ENCODE assay signal across 27 cellular contexts in the genomic region with DNA sequence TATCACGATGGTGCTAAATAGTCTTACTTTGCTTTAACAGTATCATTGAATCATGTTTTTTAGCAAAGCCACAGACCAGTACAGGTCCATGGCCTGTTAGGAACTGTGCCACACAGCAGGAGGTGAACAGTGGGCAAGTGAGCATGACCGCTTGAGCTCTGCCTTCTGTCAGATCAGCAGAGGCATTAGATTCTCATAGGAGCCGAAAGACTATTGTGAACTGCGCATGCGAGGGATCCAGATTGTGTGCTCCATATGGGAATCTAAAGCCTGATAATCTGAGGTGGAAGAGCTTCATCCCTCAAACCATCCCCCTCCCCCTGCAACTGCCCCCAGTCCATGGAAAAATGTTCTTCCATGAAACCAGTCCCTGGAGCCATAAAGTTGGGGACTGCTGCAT.
A peak's percentile ranks its signal among the peaks of the same experiment; 100 is the strongest.
DNase-seq lines count a peak whose midpoint lies in the region; ATAC-seq, FAIRE-seq and TF ChIP-seq lines count a peak whose summit lies in the region.
"Had no signal": no experiment of that assay in that cellular context is flagged by ENCODE, and none has a peak within 500 bp of the region (broad histone marks: within the 10 kb centered on the region; RNA-seq: fewer than 3 reads in every experiment).

No MANE protein-coding gene starts in this region.

- H3K9ac ChIP-seq in H1 (replicated peaks in 1 of 4; ENCODE audit: extremely low read depth in 1 of 4, low read depth in 3 of 4, low read length in 3 of 4) (no peak overlapping the region), neuronal stem cell (ENCODE audit: low read depth, low read length, poor library complexity) (no peak overlapping the region)
- H3K9ac ChIP-seq: BLaER1 treated with 17β-estradiol and CSF1 and Interleukin-3, amounts not matched to agents 10 nM and 100 nM; GM23248 had no signal

- H2BK120ac ChIP-seq in H1 (replicated peaks; ENCODE audit: low read depth, low read length): peak overlapping the region; percentile 31
- H2BK120ac ChIP-seq in neuronal stem cell (ENCODE audit: low read depth, low read length): no peak overlapping the region

- no peak for TF ChIP-seq EP300 in H1 (IDR thresholded peaks at IDR 0.05; ENCODE audit: borderline replicate concordance in 1 of 2, low read depth in 2 of 2, low read length in 2 of 2)

- H3K36me3 ChIP-seq in GM23338 (ENCODE audit: insufficient read depth): no peaks in the 10 kb centered on the region
- H3K36me3 ChIP-seq in WERI-Rb-1: no peaks in the 10 kb centered on the region
- H3K36me3 ChIP-seq in H1 (ENCODE audit: control insufficient read depth in 2 of 4, insufficient read depth in 4 of 4, low read length in 3 of 4): no peaks in the 10 kb centered on the region
- H3K36me3 ChIP-seq in neuronal stem cell (replicated peaks in 1 of 2; ENCODE audit: control insufficient read depth in 2 of 2, insufficient read depth in 2 of 2, low read length in 2 of 2): no peaks in the 10 kb centered on the region
- H3K36me3 ChIP-seq: BE2C; BLaER1 treated with 17β-estradiol and CSF1 and Interleukin-3, amounts not matched to agents 10 nM and 100 nM; HAP-1 had no signal

- FAIRE-seq in H1 (lab: Jason Lieb, UNC): no peak
- FAIRE-seq: A549, D721Med, G401.6, GM12892, GM19239, H54 had no signal

- CTCF ChIA-PET in H1 (lab: Charles Lee; ENCODE audit: partially characterized antibody): interaction anchor here (1.1 kb wide), 1 partner anchor 91 kb away, joined by 3 read pairs; no protein-coding TSS in a partner anchor

- H3K27ac ChIP-seq in GM23338 (ENCODE audit: low read depth) (no peak overlapping the region), WERI-Rb-1 (no peak overlapping the region), H1 (ENCODE audit: low read depth, low read length) (no peak overlapping the region), neuronal stem cell (replicated peaks; ENCODE audit: low read length) (no peak overlapping the region)
- H3K27ac ChIP-seq: A549; BLaER1 treated with 17β-estradiol and CSF1 and Interleukin-3, amounts not matched to agents 10 nM and 100 nM; GM23248 had no signal

- H4K8ac ChIP-seq in H1 (ENCODE audit: extremely low read depth, insufficient read depth, low read length) (no peak overlapping the region), neuronal stem cell (ENCODE audit: low read depth, low read length) (no peak overlapping the region)

- H2BK12ac ChIP-seq in H1 (ENCODE audit: low read depth, low read length): peak overlapping the region; percentile 76; the same call in 1 of the 2 replicates
- H2BK12ac ChIP-seq in neuronal stem cell (ENCODE audit: low read length): no peak overlapping the region

- H3K4me1 Mint-ChIP-seq in GM23338: peaks cover 46% of the 10 kb centered on the region
- H3K4me1 Mint-ChIP-seq: CD14-positive monocyte; CD8-positive, alpha-beta memory T cell had no signal

- H3K23me2 ChIP-seq in H1 (ENCODE audit: low read depth, low read length): no peaks in the 10 kb centered on the region

- TF ChIP-seq POLR2A in H1 (IDR thresholded peaks at IDR 0.05; ENCODE audit: control extremely low read depth in 1 of 2, low read depth in 2 of 2, low read length in 2 of 2): no peak

- peaks cover 5% of the 10 kb centered on the region for H3K9me3 ChIP-seq in WERI-Rb-1 (ENCODE audit: severe bottlenecking)
- H3K9me3 ChIP-seq in H1 (ENCODE audit: insufficient read depth in 2 of 2, low read depth in 1 of 2, low read length in 1 of 2): no peaks in the 10 kb centered on the region
- no peaks in the 10 kb centered on the region for H3K9me3 ChIP-seq in neuronal stem cell (replicated peaks in 1 of 2; ENCODE audit: control insufficient read depth in 2 of 2, insufficient read depth in 1 of 2, low read depth in 1 of 2, low read length in 2 of 2)
- H3K9me3 ChIP-seq: A549, BE2C, HAP-1 had no signal

- peak overlapping the region; percentile 5; the same call in 1 of the 2 replicates for H2BK5ac ChIP-seq in H1 (ENCODE audit: low read depth, low read length)
- no peak overlapping the region for H2BK5ac ChIP-seq in neuronal stem cell (ENCODE audit: low read length)

- H3K27me3 Mint-ChIP-seq in GM23338 (ENCODE audit: insufficient read depth, low read depth, poor library complexity): peaks cover 3% of the 10 kb centered on the region

- H3K79me1 ChIP-seq in H1 (ENCODE audit: low read depth, low read length): no peaks in the 10 kb centered on the region
- no peaks in the 10 kb centered on the region for H3K79me1 ChIP-seq in neuronal stem cell (ENCODE audit: low read depth, low read length)

- H3K79me2 ChIP-seq in GM23338 (replicated peaks; ENCODE audit: insufficient read depth) (no peaks in the 10 kb centered on the region), H1 (ENCODE audit: control insufficient read depth in 1 of 2, insufficient read depth in 2 of 2, low read length in 2 of 2) (no peaks in the 10 kb centered on the region)

- H4K20me1 ChIP-seq in GM23338 (replicated peaks; ENCODE audit: insufficient read depth) (no peaks in the 10 kb centered on the region), H1 (replicated peaks in 1 of 2; ENCODE audit: control insufficient read depth in 1 of 2, insufficient read depth in 2 of 2, low read length in 2 of 2) (no peaks in the 10 kb centered on the region)
- H4K20me1 ChIP-seq: BLaER1 treated with 17β-estradiol and CSF1 and Interleukin-3, amounts not matched to agents 10 nM and 100 nM had no signal

- in situ Hi-C loops in KBM-7 (cut with MboI; ENCODE audit: low pct_unique_long_range_greater_than_20kb, low sequenced_read_pairs): no loop called here

- no peak for TF ChIP-seq RAD21 in H1 (IDR thresholded peaks at IDR 0.05 in 1 of 2, conservative IDR thresholded peaks at IDR 0.05 in 1 of 2; ENCODE audit: low read depth in 2 of 2, low read length in 2 of 2)

- peak overlapping the region; percentile 74; the same call in 1 of the 2 replicates for H2BK20ac ChIP-seq in H1 (ENCODE audit: low read length)

- TF ChIP-seq CTCF in GM23338 (conservative IDR thresholded peaks at IDR 0.05; ENCODE audit: low read depth in 2 of 2) (no peak), WERI-Rb-1 (IDR thresholded peaks at IDR 0.05; ENCODE audit: low read depth, low read length) (no peak), H1 (IDR thresholded peaks at IDR 0.05; ENCODE audit: control extremely low read depth in 1 of 3, insufficient read depth in 1 of 3, low read depth in 1 of 3, low read length in 3 of 3) (no peak)

- H3F3A ChIP-seq in GM23338 (replicated peaks; ENCODE audit: low read depth): no peaks in the 10 kb centered on the region

- H3K23ac ChIP-seq in H1 (ENCODE audit: insufficient read length) (no peak overlapping the region), neuronal stem cell (ENCODE audit: low read depth, low read length, poor library complexity) (no peak overlapping the region)

- H3K4ac ChIP-seq in H1 (replicated peaks; ENCODE audit: insufficient read length, low read depth, low read length) (no peak overlapping the region), neuronal stem cell (ENCODE audit: low read length) (no peak overlapping the region)

- 90% methylated on average over 5 of the region's 5 CpGs; no CpG with 5 or more reads in 1 of the 2 experiments for WGBS in H1 (ENCODE audit: extremely low coverage in 1 of 2, insufficient coverage in 1 of 2, insufficient read length in 1 of 2, insufficient replicate concordance in 2 of 2, low coverage in 1 of 2, low lambda C conversion rate in 2 of 2, missing lambda C conversion rate in 1 of 2), 2 experiments
- WGBS in neuronal stem cell (ENCODE audit: extremely low coverage in 2 of 2, insufficient read length in 2 of 2, insufficient replicate concordance in 1 of 2), 2 donors: no CpG with 5 or more reads among the region's 5 CpGs

- no peak overlapping the region for H4K5ac ChIP-seq in H1 (ENCODE audit: insufficient read length, low read depth, low read length)

- H2BK15ac ChIP-seq in H1 (ENCODE audit: low read length) (no peak overlapping the region), neuronal stem cell (ENCODE audit: low read length) (no peak overlapping the region)

- DNase-seq in GM23338 (ENCODE audit: low spot score) (peak; percentile 6), NCI-H524 treated with DMSO at 0.1 percent for 48 hours (lab: John Stamatoyannopoulos, UW) (peak; percentile 91), WERI-Rb-1 (peak; percentile 95), H1 (ENCODE audit: low read depth in 1 of 2, low spot score in 2 of 2) (no peak), epidermal melanocyte (ENCODE audit: insufficient read length, low spot score) (no peak), KBM-7 (no peak), neuronal stem cell (ENCODE audit: low spot score) (no peak)
- DNase-seq: 8988T; ACHN; AML-193; BE2C; CD4-positive, alpha-beta T cell; CD8-positive, alpha-beta memory T cell; DMS 273 treated with DMSO at 0.1 percent for 48 hours; DMS53; DMS79 treated with DMSO at 0.1 percent for 48 hours; GM23248 had no signal

- H3K4me2 ChIP-seq in GM23338: peak overlapping the region; percentile 60
- peak overlapping the region in 1 of 2 experiments; percentile 49; a peak in 1 of 4 replicates for H3K4me2 ChIP-seq in H1 (ENCODE audit: insufficient read depth in 1 of 2, low read depth in 2 of 2, low read length in 2 of 2)
- no peak overlapping the region for H3K4me2 ChIP-seq in neuronal stem cell (ENCODE audit: insufficient read depth, low read length, poor library complexity, severe bottlenecking)
- H3K4me2 ChIP-seq: A549; BLaER1 treated with 17β-estradiol and CSF1 and Interleukin-3, amounts not matched to agents 10 nM and 100 nM had no signal

- H4K91ac ChIP-seq in H1 (replicated peaks; ENCODE audit: insufficient read length, low read length) (no peak overlapping the region), neuronal stem cell (ENCODE audit: low read depth, low read length, poor library complexity) (no peak overlapping the region)

- no peak overlapping the region for H3K27ac Mint-ChIP-seq in GM23338
- H3K27ac Mint-ChIP-seq: CD14-positive monocyte; CD4-positive, alpha-beta T cell; CD8-positive, alpha-beta memory T cell had no signal

- H3K14ac ChIP-seq in H1 (ENCODE audit: insufficient read length) (no peak overlapping the region), neuronal stem cell (ENCODE audit: low read length) (no peak overlapping the region)

- peaks cover 10% of the 10 kb centered on the region; the same call in 1 of the 3 replicates for H3K9me3 Mint-ChIP-seq in GM23338
- H3K9me3 Mint-ChIP-seq: CD8-positive, alpha-beta memory T cell had no signal

- H3K4me1 ChIP-seq in GM23338 (ENCODE audit: insufficient read depth) (peaks cover 29% of the 10 kb centered on the region), H1 (replicated peaks in 1 of 4; ENCODE audit: control insufficient read depth in 3 of 4, insufficient read depth in 4 of 4, low read length in 3 of 4) (peaks cover 0 to 23% (median 13%) of the 10 kb centered on the region in 4 experiments; a peak in 6 of 7 replicates), neuronal stem cell (ENCODE audit: control insufficient read depth in 2 of 2, insufficient read depth in 1 of 2, low read depth in 1 of 2, low read length in 2 of 2) (peaks cover 0 to 5% of the 10 kb centered on the region in 2 donors)
- H3K4me1 ChIP-seq: A549; BE2C; BLaER1 treated with 17β-estradiol and CSF1 and Interleukin-3, amounts not matched to agents 10 nM and 100 nM; HAP-1 had no signal

- H3K56ac ChIP-seq in H1 (replicated peaks; ENCODE audit: insufficient read length, low read depth, low read length): no peak overlapping the region

- H3K4me3 Mint-ChIP-seq in GM23338: no peak overlapping the region
- H3K4me3 Mint-ChIP-seq: CD14-positive monocyte; CD4-positive, alpha-beta T cell; CD8-positive, alpha-beta memory T cell had no signal

- no peaks in the 10 kb centered on the region for H3K27me3 ChIP-seq in GM23338 (ENCODE audit: insufficient read depth)
- H3K27me3 ChIP-seq in WERI-Rb-1 (ENCODE audit: insufficient read depth, low read depth, severe bottlenecking): no peaks in the 10 kb centered on the region
- no peaks in the 10 kb centered on the region for H3K27me3 ChIP-seq in H1 (replicated peaks in 1 of 4; ENCODE audit: control insufficient read depth in 3 of 4, extremely low read depth in 1 of 4, insufficient read depth in 3 of 4, low read length in 3 of 4)
- no peaks in the 10 kb centered on the region for H3K27me3 ChIP-seq in neuronal stem cell (ENCODE audit: control insufficient read depth in 3 of 3, insufficient read depth in 3 of 3, low read depth in 1 of 3, low read length in 3 of 3)
- H3K27me3 ChIP-seq: BE2C had no signal

- H3K4me3 ChIP-seq in GM23338 (peak overlapping the region; percentile 15; the same call in 1 of the 2 replicates), WERI-Rb-1 (ENCODE audit: low read depth, low read length) (no peak overlapping the region), H1 (ENCODE audit: extremely low read depth in 1 of 4, insufficient read depth in 2 of 4, low read depth in 3 of 4, low read length in 4 of 4) (no peak overlapping the region; a peak in 1 of 8 replicates), neuronal stem cell (ENCODE audit: low read length in 2 of 2) (no peak overlapping the region)
- H3K4me3 ChIP-seq: A549; BLaER1 treated with 17β-estradiol and CSF1 and Interleukin-3, amounts not matched to agents 10 nM and 100 nM; GM23248; HAP-1 had no signal

- H3K18ac ChIP-seq in H1 (ENCODE audit: extremely low read depth, low read length) (no peak overlapping the region; the same call in 1 of the 2 replicates), neuronal stem cell (ENCODE audit: low read length) (no peak overlapping the region)

- ATAC-seq in GM23338 (no peak), HG02623 (IDR thresholded peaks at IDR 0.05; ENCODE audit: unreplicated experiment) (no peak)
- ATAC-seq: A549 had no signal

- no peak overlapping the region for H2AFZ ChIP-seq in GM23338
- H2AFZ ChIP-seq in H1 (ENCODE audit: low read length): no peak overlapping the region
- no peak overlapping the region for H2AFZ ChIP-seq in neuronal stem cell (ENCODE audit: low read length)
- H2AFZ ChIP-seq: GM23248 had no signal

- POLR2A ChIA-PET in H1 (lab: Charles Lee; ENCODE audit: partially characterized antibody): interaction anchor here (0.7 kb wide), 1 partner anchor 12 kb away, joined by 3 read pairs; no protein-coding TSS in a partner anchor

- no peak overlapping the region; the same call in 1 of the 2 replicates for H2AK5ac ChIP-seq in H1 (ENCODE audit: low read depth, low read length)
- no peak overlapping the region for H2AK5ac ChIP-seq in neuronal stem cell (ENCODE audit: low read depth, low read length)

- peaks cover 8% of the 10 kb centered on the region; the same call in 1 of the 3 replicates for H3K36me3 Mint-ChIP-seq in GM23338 (ENCODE audit: low read depth)
- H3K36me3 Mint-ChIP-seq: CD14-positive monocyte; CD8-positive, alpha-beta memory T cell had no signal

- H3K9me2 ChIP-seq in GM23338 (ENCODE audit: insufficient read depth): peaks cover 10% of the 10 kb centered on the region; the same call in 1 of the 2 replicates

Comparison
In these comparisons a context has a peak if more than half of its experiments do, and no peak if none do; other contexts are left out.
1. DNase-seq: peak in GM23338 (single experiment), NCI-H524 treated with DMSO at 0.1 percent for 48 hours (single experiment) and WERI-Rb-1 (single experiment); none in H1 (0 of 2), epidermal melanocyte (single experiment), KBM-7 (single experiment) and neuronal stem cell (single experiment).